In genomic region chr20:1118004-1118335, GRCh38 we compare ENCODE assay signal across 8 cellular contexts. TPM values are rescaled to one million over a fixed set of nuclear protein-coding genes. Genes with fewer than 3 reads are reported as not detected.
A peak's percentile ranks its signal among the peaks of the same experiment; 100 is the strongest.
DNase-seq lines count a peak whose midpoint lies in the region; TF ChIP-seq lines count a peak whose summit lies in the region.

No MANE protein-coding gene starts in this region.

- H3K36me3 Mint-ChIP-seq in activated T-helper 1 cell treated with anti-CD3 and anti-CD28 coated beads, Interleukin-12 subunit alpha, Interleukin-12 subunit beta, Interleukin-2, Interleukin-4 antibody, amounts not matched to agents 30 ng/mL and 10 ng/mL and 1 ng/mL, durations not matched to agents 14 hours and 24 hours and 36 hours (ENCODE audit: low read depth): peaks cover 34% of the 10 kb centered on the region

- no peak for TF ChIP-seq CTCF in stomach (IDR thresholded peaks at IDR 0.05)

- H3K9me3 ChIP-seq in iPS-18a (ENCODE audit: control insufficient read depth, low read depth, low read length) (no peaks in the 10 kb centered on the region), stomach (no peaks in the 10 kb centered on the region)

- H3K4me3 Mint-ChIP-seq in activated T-helper 1 cell treated with anti-CD3 and anti-CD28 coated beads, Interleukin-12 subunit alpha, Interleukin-12 subunit beta, Interleukin-2, Interleukin-4 antibody, amounts not matched to agents 30 ng/mL and 10 ng/mL and 1 ng/mL, durations not matched to agents 14 hours and 24 hours and 36 hours: peak overlapping the region; percentile 91

- DNase-seq in DMS 273 (lab: John Stamatoyannopoulos, UW; ENCODE audit: unreplicated experiment): peak; percentile 41
- DNase-seq in DMS 273 treated with DMSO at 0.1 percent for 48 hours (lab: John Stamatoyannopoulos, UW): no peak
- DNase-seq in activated T-helper 1 cell treated with anti-CD3 and anti-CD28 coated beads, Interleukin-12 subunit alpha, Interleukin-12 subunit beta, Interleukin-2, Interleukin-4 antibody, amounts not matched to agents 30 ng/mL and 10 ng/mL and 1 ng/mL, durations not matched to agents 14 hours and 24 hours and 36 hours (ENCODE audit: low spot score): no peak
- no peak for DNase-seq in stomach
- DNase-seq in NCI-H2107 treated with DMSO at 0.1 percent for 48 hours (lab: John Stamatoyannopoulos, UW; ENCODE audit: unreplicated experiment): no peak
- DNase-seq in CD1c-positive myeloid dendritic cell (ENCODE audit: extremely low spot score): no peak
- DNase-seq in cerebellar cortex (ENCODE audit: low spot score): no peak

- H3K4me1 ChIP-seq in iPS-18a (ENCODE audit: control insufficient read depth, low read depth, low read length) (peaks cover 2% of the 10 kb centered on the region), stomach (peaks cover 44 to 51% (median 49%) of the 10 kb centered on the region in 4 donors)

- no peak for TF ChIP-seq EP300 in stomach (IDR thresholded peaks at IDR 0.05)

- H3K9me3 Mint-ChIP-seq in activated T-helper 1 cell treated with anti-CD3 and anti-CD28 coated beads, Interleukin-12 subunit alpha, Interleukin-12 subunit beta, Interleukin-2, Interleukin-4 antibody, amounts not matched to agents 30 ng/mL and 10 ng/mL and 1 ng/mL, durations not matched to agents 14 hours and 24 hours and 36 hours: no peaks in the 10 kb centered on the region

- no peak for TF ChIP-seq POLR2A in stomach (IDR thresholded peaks at IDR 0.05)

- H3K36me3 ChIP-seq in iPS-18a (ENCODE audit: control insufficient read depth, low read depth, low read length) (no peaks in the 10 kb centered on the region), stomach (peaks cover 6 to 9% (median 8%) of the 10 kb centered on the region in 4 donors)

- peaks cover 51% of the 10 kb centered on the region for H3K4me1 Mint-ChIP-seq in activated T-helper 1 cell treated with anti-CD3 and anti-CD28 coated beads, Interleukin-12 subunit alpha, Interleukin-12 subunit beta, Interleukin-2, Interleukin-4 antibody, amounts not matched to agents 30 ng/mL and 10 ng/mL and 1 ng/mL, durations not matched to agents 14 hours and 24 hours and 36 hours (ENCODE audit: low read depth)

- H3K9ac ChIP-seq in iPS-18a (ENCODE audit: low read length): peak overlapping the region; percentile 39

- H3K4me3 ChIP-seq in iPS-18a (ENCODE audit: low read length) (peak overlapping the region; percentile 82), stomach (peak overlapping the region; percentile 74 to 95 (median 87))

- 14 to 22% (median 17%) methylated on average over 13 of the region's 13 CpGs for WGBS in stomach, 5 donors

- H3K27ac Mint-ChIP-seq in activated T-helper 1 cell treated with anti-CD3 and anti-CD28 coated beads, Interleukin-12 subunit alpha, Interleukin-12 subunit beta, Interleukin-2, Interleukin-4 antibody, amounts not matched to agents 30 ng/mL and 10 ng/mL and 1 ng/mL, durations not matched to agents 14 hours and 24 hours and 36 hours: peak overlapping the region; percentile 81

- H3K27ac ChIP-seq in iPS-18a (ENCODE audit: low read length) (no peak overlapping the region), stomach (peak overlapping the region; percentile 67 to 91 (median 86))

- H3K27me3 Mint-ChIP-seq in activated T-helper 1 cell treated with anti-CD3 and anti-CD28 coated beads, Interleukin-12 subunit alpha, Interleukin-12 subunit beta, Interleukin-2, Interleukin-4 antibody, amounts not matched to agents 30 ng/mL and 10 ng/mL and 1 ng/mL, durations not matched to agents 14 hours and 24 hours and 36 hours (ENCODE audit: insufficient read depth): no peaks in the 10 kb centered on the region

- intact Hi-C loops in activated T-helper 1 cell treated with anti-CD3 and anti-CD28 coated beads, Interleukin-12 subunit alpha, Interleukin-12 subunit beta, Interleukin-2, Interleukin-4 antibody, amounts not matched to agents 30 ng/mL and 10 ng/mL and 1 ng/mL, durations not matched to agents 14 hours and 24 hours and 36 hours (cut with micrococcal nuclease): loop anchor here (1.0 to 5.0 kb wide), 10 partner anchors 33 to 575 kb away; partner anchors contain the start of genes CSNK2A1, FAM110A, FKBP1A and SNPH
- intact Hi-C loops in stomach (cut with DNase I; ENCODE audit: low total_unique reads): no loop called here

- H3K27me3 ChIP-seq in iPS-18a (ENCODE audit: control insufficient read depth, insufficient read depth, low read length) (no peaks in the 10 kb centered on the region), stomach (no peaks in the 10 kb centered on the region)

RNA-seq across cellular contexts. Expression of gene PSMF1, which starts 0.4 kb away (rescaled TPM):
- 185 and 189 TPM in 2 replicates for total RNA-seq in activated T-helper 1 cell treated with anti-CD3 and anti-CD28 coated beads, Interleukin-12 subunit alpha, Interleukin-12 subunit beta, Interleukin-2, Interleukin-4 antibody, amounts not matched to agents 30 ng/mL and 10 ng/mL and 1 ng/mL, durations not matched to agents 14 hours and 24 hours and 36 hours
- total RNA-seq in stomach: 100 to 1,000 TPM in 1 of 5 donors, 10 to 100 TPM in 4; 22.0 to 297 (median 34.3) TPM
- polyA plus RNA-seq in stomach: 10 to 100 TPM; 41.8 to 75.6 (median 44.6) TPM
